Comparison of ENCODE assay signal across 9 cellular contexts in genomic region chr6:33672808-33673207, GRCh38. TPM values are rescaled to one million over a fixed set of nuclear protein-coding genes. Genes with fewer than 3 reads are reported as not detected.
DNase-seq lines count a peak whose midpoint lies in the region; ATAC-seq lines count a peak whose summit lies in the region.
"Had no signal": no experiment of that assay in that cellular context is flagged by ENCODE, and none has a peak within 500 bp of the region (broad histone marks: within the 10 kb centered on the region; RNA-seq: fewer than 3 reads in every experiment).

No MANE protein-coding gene starts in this region.

- H3K4me3 Mint-ChIP-seq in T-helper 17 cell: no peak overlapping the region
- no peak overlapping the region for H3K4me3 Mint-ChIP-seq in stimulated activated naive B cell treated with anti-CD40 and anti-IgM and Interleukin-4, amounts not matched to agents 10 μg/mL and 1 μg/mL and 100 μg/mL, for 72 hours

- H3K27me3 Mint-ChIP-seq in T-helper 17 cell: no peaks in the 10 kb centered on the region
- no peaks in the 10 kb centered on the region for H3K27me3 Mint-ChIP-seq in stimulated activated naive B cell treated with anti-CD40 and anti-IgM and Interleukin-4, amounts not matched to agents 10 μg/mL and 1 μg/mL and 100 μg/mL, for 72 hours

- no peaks in the 10 kb centered on the region for H3K9me3 ChIP-seq in T-helper 17 cell (ENCODE audit: control insufficient read depth, low read length, poor library complexity, severe bottlenecking)
- H3K9me3 ChIP-seq: Peyer's patch had no signal

- H3K36me3 Mint-ChIP-seq in T-helper 17 cell (ENCODE audit: low read depth): peaks cover 9% of the 10 kb centered on the region
- peaks cover 53 to 76% of the 10 kb centered on the region in 2 donors for H3K36me3 Mint-ChIP-seq in stimulated activated naive B cell treated with anti-CD40 and anti-IgM and Interleukin-4, amounts not matched to agents 10 μg/mL and 1 μg/mL and 100 μg/mL, for 72 hours

- H3K4me1 Mint-ChIP-seq in T-helper 17 cell: peaks cover 15% of the 10 kb centered on the region
- H3K4me1 Mint-ChIP-seq in stimulated activated naive B cell treated with anti-CD40 and anti-IgM and Interleukin-4, amounts not matched to agents 10 μg/mL and 1 μg/mL and 100 μg/mL, for 72 hours: peaks cover 9 to 17% of the 10 kb centered on the region in 2 donors

- H3K9me3 Mint-ChIP-seq in stimulated activated naive B cell treated with anti-CD40 and anti-IgM and Interleukin-4, amounts not matched to agents 10 μg/mL and 1 μg/mL and 100 μg/mL, for 72 hours: no peaks in the 10 kb centered on the region

- intact Hi-C loops in cardiac septum (cut with DNase I): loop anchor here (2.0 kb wide), 1 partner anchor 84 kb away; no protein-coding TSS in a partner anchor

- DNase-seq in H4 (ENCODE audit: low spot score) (peak; percentile 93), T-helper 17 cell (no peak), cardiac septum (ENCODE audit: low spot score) (peak; percentile 93), cerebellar nuclear complex (lab: John Stamatoyannopoulos, UW) (no peak), cortex of kidney (lab: John Stamatoyannopoulos, UW) (no peak), NCI-H1417 treated with DMSO at 0.1 percent for 48 hours (lab: John Stamatoyannopoulos, UW) (no peak)
- no peak for DNase-seq in stimulated activated naive B cell treated with anti-CD40 and anti-IgM and Interleukin-4, amounts not matched to agents 10 μg/mL and 1 μg/mL and 100 μg/mL, for 72 hours

- H3K27ac Mint-ChIP-seq in T-helper 17 cell: peak overlapping the region; percentile 57
- H3K27ac Mint-ChIP-seq in stimulated activated naive B cell treated with anti-CD40 and anti-IgM and Interleukin-4, amounts not matched to agents 10 μg/mL and 1 μg/mL and 100 μg/mL, for 72 hours: no peak overlapping the region

- ATAC-seq in T-helper 17 cell (no peak), HG02973 (IDR thresholded peaks at IDR 0.05; ENCODE audit: unreplicated experiment) (no peak)
- ATAC-seq in stimulated activated naive B cell treated with anti-CD40 and anti-IgM and Interleukin-4, amounts not matched to agents 10 μg/mL and 1 μg/mL and 100 μg/mL, for 72 hours (replicated peaks): peak; percentile 44 to 70

RNA-seq across cellular contexts. Expression of gene UQCC2, which starts 38.7 kb away (rescaled TPM):
- total RNA-seq in H4 (2014; rRNA removed; shearing (Covaris generic)): 55.1 and 86.8 TPM in 2 replicates
- total RNA-seq in T-helper 17 cell: 10 to 100 TPM; 17.3 to 19.8 TPM
- total RNA-seq in cardiac septum: 209 TPM

RNA-seq across cellular contexts. Expression of gene ITPR3, which starts 51.7 kb away (rescaled TPM):
- 6.6 and 9.8 TPM in 2 replicates for total RNA-seq in H4 (2014; rRNA removed; shearing (Covaris generic))
- total RNA-seq in T-helper 17 cell (10 to 100 TPM; 48.1 to 48.3 TPM), cardiac septum (6.9 TPM)

Comparison
In these comparisons a context has a peak if more than half of its experiments do, and no peak if none do; other contexts are left out.
1. DNase-seq: peak in H4 (single experiment) and cardiac septum (single experiment); none in T-helper 17 cell (0 of 3), stimulated activated naive B cell treated with anti-CD40 and anti-IgM and Interleukin-4, amounts not matched to agents 10 μg/mL and 1 μg/mL and 100 μg/mL, for 72 hours (single experiment), cerebellar nuclear complex (0 of 2), cortex of kidney (single experiment) and NCI-H1417 treated with DMSO at 0.1 percent for 48 hours (single experiment).
2. ATAC-seq: peak in stimulated activated naive B cell treated with anti-CD40 and anti-IgM and Interleukin-4, amounts not matched to agents 10 μg/mL and 1 μg/mL and 100 μg/mL, for 72 hours (2 of 2); none in T-helper 17 cell (single experiment) and HG02973 (single experiment).